8 cellular contexts compared by ENCODE assay signal in genomic region chr16:1474047-1474446, GRCh38. TPM values are rescaled to one million over a fixed set of nuclear protein-coding genes. Genes with fewer than 3 reads are reported as not detected.
DNase-seq lines count a peak whose midpoint lies in the region; ATAC-seq, FAIRE-seq and TF ChIP-seq lines count a peak whose summit lies in the region.

No MANE protein-coding gene starts in this region.

- DNase-seq in BE2C (no peak), choroid plexus epithelial cell (ENCODE audit: low read depth) (peak; percentile 27), naive B cell (no peak), GM12892 (ENCODE audit: insufficient read length) (no peak), NCI-H1105 (lab: John Stamatoyannopoulos, UW) (no peak), NCI-H526 (lab: John Stamatoyannopoulos, UW) (no peak)

- peaks cover 28 to 78% (median 43%) of the 10 kb centered on the region in 3 donors for H3K4me1 Mint-ChIP-seq in naive B cell

- no peaks in the 10 kb centered on the region for H3K9me3 Mint-ChIP-seq in naive B cell

- ATAC-seq in naive B cell (ENCODE audit: low read depth in 2 of 2) (no peak), GM21786 (IDR thresholded peaks at IDR 0.05; ENCODE audit: unreplicated experiment) (no peak)

- no peaks in the 10 kb centered on the region; the same call in 1 of the 2 replicates for H3K9me3 ChIP-seq in BE2C
- no peaks in the 10 kb centered on the region for H3K9me3 ChIP-seq in KOPT-K1 (ENCODE audit: insufficient read depth, low read length, poor library complexity, severe bottlenecking)

- H3K27me3 Mint-ChIP-seq in naive B cell = no peaks in the 10 kb centered on the region

- H3K36me3 ChIP-seq in BE2C = no peaks in the 10 kb centered on the region
- no peaks in the 10 kb centered on the region for H3K36me3 ChIP-seq in KOPT-K1 (ENCODE audit: insufficient read depth, low read length)

- TF ChIP-seq CTCF in BE2C (IDR thresholded peaks at IDR 0.05; ENCODE audit: low read depth, low read length) (no peak), choroid plexus epithelial cell (conservative IDR thresholded peaks at IDR 0.05; ENCODE audit: low read depth, low read length) (no peak)

- H3K4me3 ChIP-seq in BE2C (ENCODE audit: low read depth, low read length) (peak overlapping the region; percentile 81), choroid plexus epithelial cell (ENCODE audit: low read depth, low read length) (peak overlapping the region; percentile 80)

- no peaks in the 10 kb centered on the region for H3K36me3 Mint-ChIP-seq in naive B cell

- no peaks in the 10 kb centered on the region for H3K27me3 ChIP-seq in BE2C

- peak overlapping the region; percentile 92 for H3K27ac ChIP-seq in KOPT-K1 (ENCODE audit: low read depth, low read length, poor library complexity, severe bottlenecking)

- TF ChIP-seq POLR2A in GM12892 (IDR thresholded peaks at IDR 0.05; ENCODE audit: low read depth, low read length) = no peak

- peak overlapping the region; percentile 74 to 88 (median 86) for H3K4me3 Mint-ChIP-seq in naive B cell

- H3K4me1 ChIP-seq in BE2C = no peaks in the 10 kb centered on the region

- FAIRE-seq in GM12892 (lab: Jason Lieb, UNC) = no peak

- peak overlapping the region in 5 of 6 donors; percentile 85 to 96 (median 89) for H3K27ac Mint-ChIP-seq in naive B cell

RNA-seq across cellular contexts. Expression of gene CLCN7, which starts 0.8 kb away (rescaled TPM):
- polyA plus RNA-seq in BE2C (2012; ENCODE audit: insufficient read depth, insufficient read length, low read depth) = 139 TPM
- polyA plus RNA-seq in naive B cell (ENCODE audit: low read depth in 6 of 6) = 10 to 100 TPM; 48.6 to 92.2 (median 61.4) TPM
- polyA plus RNA-seq in GM12892 (2012; ENCODE audit: missing spikeins) = 14.7 TPM

RNA-seq across cellular contexts. Expression of gene PTX4, which starts 14.7 kb away (rescaled TPM):
- polyA plus RNA-seq in BE2C (2012; ENCODE audit: insufficient read depth, insufficient read length, low read depth) = not detected
- not detected for polyA plus RNA-seq in naive B cell (ENCODE audit: low read depth in 6 of 6)
- polyA plus RNA-seq in GM12892 (2012; ENCODE audit: missing spikeins) = not detected

RNA-seq across cellular contexts. Expression of gene TELO2, which starts 19.1 kb away (rescaled TPM):
- 110 TPM for polyA plus RNA-seq in BE2C (2012; ENCODE audit: insufficient read depth, insufficient read length, low read depth)
- 10 to 100 TPM; 17.3 to 37.1 (median 26.3) TPM for polyA plus RNA-seq in naive B cell (ENCODE audit: low read depth in 6 of 6)
- polyA plus RNA-seq in GM12892 (2012; ENCODE audit: missing spikeins) = 13.7 TPM

RNA-seq across cellular contexts. Expression of gene CCDC154, which starts 29.7 kb away (rescaled TPM):
- 1.4 TPM for polyA plus RNA-seq in BE2C (2012; ENCODE audit: insufficient read depth, insufficient read length, low read depth)
- under 1 TPM in 2 of 6 donors, not detected in 4; 0.16 to 0.26 TPM for polyA plus RNA-seq in naive B cell (ENCODE audit: low read depth in 6 of 6)
- polyA plus RNA-seq in GM12892 (2012; ENCODE audit: missing spikeins) = 0.38 TPM

RNA-seq across cellular contexts. Expression of gene PERCC1, which starts 43.2 kb away (rescaled TPM):
- polyA plus RNA-seq in BE2C (2012; ENCODE audit: insufficient read depth, insufficient read length, low read depth) = not detected
- polyA plus RNA-seq in naive B cell (ENCODE audit: low read depth in 6 of 6) = not detected
- polyA plus RNA-seq in GM12892 (2012; ENCODE audit: missing spikeins) = not detected
